In the genomic region with DNA sequence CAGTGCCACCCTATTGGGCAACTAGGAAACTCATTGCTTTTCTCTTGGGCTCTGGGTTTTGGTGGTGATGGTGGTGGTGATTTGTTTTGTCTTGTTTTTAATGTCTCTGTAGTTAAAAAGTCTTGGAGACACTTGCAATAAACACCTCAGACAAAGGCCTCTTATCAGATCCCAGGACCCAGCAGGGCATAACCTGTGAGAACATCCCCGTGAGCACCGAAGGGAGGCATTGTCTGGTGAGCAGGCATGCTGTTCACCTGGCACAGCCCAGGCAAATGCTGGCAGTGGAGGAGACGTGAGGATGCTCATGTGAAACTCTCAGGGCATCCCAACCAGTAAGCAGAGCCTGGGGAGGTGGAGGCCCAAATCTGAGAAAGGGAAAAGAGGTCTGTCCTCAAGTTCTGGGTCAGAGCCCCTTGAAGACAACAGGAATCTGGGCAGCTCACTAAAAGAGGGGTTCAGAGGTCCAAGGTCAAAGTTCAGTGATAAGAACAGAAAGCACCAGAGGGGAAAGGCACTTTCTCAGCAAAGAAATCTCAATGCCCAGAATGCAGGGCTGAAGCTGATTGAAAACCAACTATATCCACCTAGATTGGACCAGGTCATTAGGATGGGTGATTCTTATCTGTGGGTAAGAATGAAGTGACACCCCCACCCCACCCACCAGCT, we compare ENCODE assay signal across 22 cellular contexts. TPM values are rescaled to one million over a fixed set of nuclear protein-coding genes. Genes with fewer than 3 reads are reported as not detected.
"Had no signal": no experiment of that assay in that cellular context is flagged by ENCODE, and none has a peak within 500 bp of the region (broad histone marks: within the 10 kb centered on the region; RNA-seq: fewer than 3 reads in every experiment).

No MANE protein-coding gene starts in this region.

- FAIRE-seq: colon, TTC549 had no signal

- H3K9me3 Mint-ChIP-seq: activated CD4-positive, alpha-beta memory T cell treated with anti-CD3 and anti-CD28 coated beads for 36 hours; activated naive CD8-positive, alpha-beta T cell treated with anti-CD3 and anti-CD28 coated beads for 36 hours; WTC11 had no signal

- H3K4me1 ChIP-seq: gastrocnemius medialis had no signal

- H3K9me3 ChIP-seq: gastrocnemius medialis, thyroid gland had no signal

- H3K27ac ChIP-seq: dorsolateral prefrontal cortex, gastrocnemius medialis had no signal

- H3K4me1 Mint-ChIP-seq: activated naive CD8-positive, alpha-beta T cell treated with anti-CD3 and anti-CD28 coated beads for 36 hours had no signal

- H3K36me3 ChIP-seq: gastrocnemius medialis, thyroid gland had no signal

- H3K27me3 ChIP-seq: gastrocnemius medialis, thyroid gland had no signal

- H3K4me3 ChIP-seq: dorsolateral prefrontal cortex, gastrocnemius medialis, thyroid gland had no signal

- DNase-seq: activated CD4-positive, alpha-beta memory T cell treated with anti-CD3 and anti-CD28 coated beads for 36 hours; activated CD4-positive, alpha-beta T cell treated with anti-CD3 and anti-CD28 coated beads for 4 hours; activated naive CD4-positive, alpha-beta T cell; activated naive CD8-positive, alpha-beta T cell treated with anti-CD3 and anti-CD28 coated beads for 36 hours; amygdala; caudate nucleus; dorsolateral prefrontal cortex; gastrocnemius medialis; head of caudate nucleus; left ventricle myocardium superior; nucleus accumbens; retina; stimulated activated CD4-positive, alpha-beta T cell treated with anti-CD3 and anti-CD28 coated beads, Interleukin-12 subunit alpha, Interleukin-12 subunit beta, amount 100 ng/mL, for 4 hours; stimulated activated CD4-positive, alpha-beta T cell treated with anti-CD3 and anti-CD28 coated beads, Interleukin-1b, Interleukin-23, amount 100 ng/mL, for 48 hours; stimulated activated naive CD4-positive, alpha-beta T cell treated with Interleukin-2 at 50 U/mL for 16 hours; SW 1271; thyroid gland had no signal

- H3K27ac Mint-ChIP-seq: activated CD4-positive, alpha-beta memory T cell treated with anti-CD3 and anti-CD28 coated beads for 36 hours; activated naive CD8-positive, alpha-beta T cell treated with anti-CD3 and anti-CD28 coated beads for 36 hours; natural killer cell treated with Interleukin-12 subunit alpha and Interleukin-12 subunit beta and Interleukin-15 and Interleukin-18, amount 100 ng/mL, for 72 hours; WTC11 had no signal

- H3K4me3 Mint-ChIP-seq: activated CD4-positive, alpha-beta memory T cell treated with anti-CD3 and anti-CD28 coated beads for 36 hours; activated naive CD8-positive, alpha-beta T cell treated with anti-CD3 and anti-CD28 coated beads for 36 hours; brain; natural killer cell treated with Interleukin-12 subunit alpha and Interleukin-12 subunit beta and Interleukin-15 and Interleukin-18, amount 100 ng/mL, for 72 hours; WTC11 had no signal

- H3K36me3 Mint-ChIP-seq: activated CD4-positive, alpha-beta memory T cell treated with anti-CD3 and anti-CD28 coated beads for 36 hours; activated naive CD8-positive, alpha-beta T cell treated with anti-CD3 and anti-CD28 coated beads for 36 hours; brain; WTC11 had no signal

- ATAC-seq: left ventricle myocardium superior; natural killer cell treated with Interleukin-12 subunit alpha and Interleukin-12 subunit beta and Interleukin-15 and Interleukin-18, amount 100 ng/mL, for 72 hours; WTC11 had no signal

RNA-seq across cellular contexts. Expression of gene C2CD4B, which starts 27.7 kb away (rescaled TPM):
- total RNA-seq: activated naive CD8-positive, alpha-beta T cell treated with anti-CD3 and anti-CD28 coated beads for 36 hours; natural killer cell treated with Interleukin-12 subunit alpha and Interleukin-12 subunit beta and Interleukin-15 and Interleukin-18, amount 100 ng/mL, for 72 hours had no signal
